8 cellular contexts compared by ENCODE assay signal in genomic region chr11:57711414-57712255, GRCh38. TPM values are rescaled to one million over a fixed set of nuclear protein-coding genes. Genes with fewer than 3 reads are reported as not detected.
DNase-seq lines count a peak whose midpoint lies in the region; ATAC-seq, FAIRE-seq and TF ChIP-seq lines count a peak whose summit lies in the region.

MED19 (minus strand) TSS chr11:57712215; CDS start chr11:57712179, 36 bp downstream.

- DNase-seq in EH (ENCODE audit: low read depth) (peak; percentile 84), H54 (ENCODE audit: insufficient read length, low spot score) (peak; percentile 52), LoVo (ENCODE audit: low spot score) (peak; percentile 93), SIG-M5 (lab: John Stamatoyannopoulos, UW) (peak; percentile 25), foreskin keratinocyte (peak; percentile 96 to 98), occipital lobe (lab: John Stamatoyannopoulos, UW) (peak; percentile 66), testis (peak; percentile 90)
- peak; percentile 51 for DNase-seq in activated gamma-delta T cell treated with anti-CD3 and anti-CD28 coated beads, Interleukin-2, amount 50 U/mL, for 16 hours (ENCODE audit: low read depth)

- no peaks in the 10 kb centered on the region for H3K9me3 ChIP-seq in testis

- peak within 1 kb of the TSS; percentile 67 to 94 for H3K4me3 ChIP-seq in testis

- 5 to 13% methylated on average over 17 to 51 of the region's 51 CpGs for WGBS in testis, 2 donors

- ATAC-seq in foreskin keratinocyte: peak; percentile 89

- H3K27me3 ChIP-seq in foreskin keratinocyte: no peaks in the 10 kb centered on the region
- no peaks in the 10 kb centered on the region for H3K27me3 ChIP-seq in testis

- TF ChIP-seq POLR2A in H54 (IDR thresholded peaks at IDR 0.05; ENCODE audit: low read depth, low read length): peak; percentile 50
- TF ChIP-seq POLR2A in testis (IDR thresholded peaks at IDR 0.05): no peak

- TF ChIP-seq CTCF in foreskin keratinocyte (conservative IDR thresholded peaks at IDR 0.05) (peak; percentile 25), testis (IDR thresholded peaks at IDR 0.05) (no peak)

- intact Hi-C loops in testis (cut with DNase I; ENCODE audit: low total_unique reads): no loop called here

- H3K4me1 ChIP-seq in foreskin keratinocyte (no peaks in the 10 kb centered on the region), testis (peaks cover 20% of the 10 kb centered on the region)

- H3K36me3 ChIP-seq in testis (ENCODE audit: low read depth, missing control alignments): no peaks in the 10 kb centered on the region

- FAIRE-seq in H54 (lab: Jason Lieb, UNC): no peak

- peak within 1 kb of the TSS; percentile 64 for H3K27ac ChIP-seq in foreskin keratinocyte
- H3K27ac ChIP-seq in testis: peak within 1 kb of the TSS; percentile 87 to 90

RNA-seq across cellular contexts. Expression of gene MED19, which starts in this region (rescaled TPM):
- total RNA-seq in foreskin keratinocyte: 23.5 and 24.9 TPM in 2 replicates
- polyA plus RNA-seq in foreskin keratinocyte: 25.2 and 27.0 TPM in 2 replicates
- 27.1 TPM for total RNA-seq in occipital lobe
- 10 to 100 TPM; 49.9 to 52.3 TPM for total RNA-seq in testis
- polyA plus RNA-seq in testis (ENCODE audit: insufficient read depth, low read depth, low replicate concordance): 48.3 TPM

Comparison
In these comparisons a context has a peak if more than half of its experiments do, and no peak if none do; other contexts are left out.
1. Peak in every context shown above with its lines: DNase-seq, ATAC-seq, H3K4me3 ChIP-seq and H3K27ac ChIP-seq.
2. DNase-seq: peak in every context shown above with its lines; median percentile 97 in foreskin keratinocyte; 93 in LoVo; 90 in testis; 84 in EH; 66 in occipital lobe; 52 in H54; 51 in activated gamma-delta T cell treated with anti-CD3 and anti-CD28 coated beads, Interleukin-2, amount 50 U/mL, for 16 hours; 25 in SIG-M5.